ENCODE assay signal across 13 cellular contexts in genomic region chr14:104746951-104747481, GRCh38. TPM values are rescaled to one million over a fixed set of nuclear protein-coding genes. Genes with fewer than 3 reads are reported as not detected.
DNase-seq lines count a peak whose midpoint lies in the region; ATAC-seq, FAIRE-seq and TF ChIP-seq lines count a peak whose summit lies in the region.
"Had no signal": no experiment of that assay in that cellular context is flagged by ENCODE, and none has a peak within 500 bp of the region (broad histone marks: within the 10 kb centered on the region; RNA-seq: fewer than 3 reads in every experiment).

No MANE protein-coding gene starts in this region.

- DNase-seq in NCI-H345 (lab: John Stamatoyannopoulos, UW) = peak; percentile 21
- no peak for DNase-seq in NCI-H345 treated with DMSO at 0.1 percent for 48 hours (lab: John Stamatoyannopoulos, UW; ENCODE audit: unreplicated experiment)
- no peak for DNase-seq in esophagus muscularis mucosa (ENCODE audit: extremely low spot score)
- DNase-seq in mesothelial cell of epicardium (ENCODE audit: low spot score in 2 of 2, unreplicated experiment in 2 of 2) = no peak
- peak in 1 of 2 donors; percentile 84 for DNase-seq in aorta
- DNase-seq in D721Med (ENCODE audit: insufficient read length, low spot score) = no peak
- DNase-seq in posterior vena cava (ENCODE audit: low spot score) = no peak
- DNase-seq: ACHN; activated CD4-positive, CD25-positive, alpha-beta regulatory T cell treated with anti-CD3 and anti-CD28 coated beads, Interleukin-2, amount 50 U/mL, for 72 hours had no signal

- H3K4me1 Mint-ChIP-seq in mesothelial cell of epicardium = peaks cover 19% of the 10 kb centered on the region

- no peak for TF ChIP-seq CTCF in esophagus muscularis mucosa (IDR thresholded peaks at IDR 0.05)
- no peak for TF ChIP-seq CTCF in mesothelial cell of epicardium (IDR thresholded peaks at IDR 0.05; ENCODE audit: unreplicated experiment)
- no peak for TF ChIP-seq CTCF in D721Med (IDR thresholded peaks at IDR 0.05; ENCODE audit: insufficient read depth, missing control alignments)

- no peak for FAIRE-seq in D721Med (lab: Jason Lieb, UNC)

- no peak overlapping the region for H3K4me3 Mint-ChIP-seq in mesothelial cell of epicardium
- H3K4me3 Mint-ChIP-seq: activated naive CD8-positive, alpha-beta T cell treated with anti-CD3 and anti-CD28 coated beads for 36 hours had no signal

- peaks cover 3% of the 10 kb centered on the region for H3K36me3 Mint-ChIP-seq in mesothelial cell of epicardium
- H3K36me3 Mint-ChIP-seq: activated naive CD8-positive, alpha-beta T cell treated with anti-CD3 and anti-CD28 coated beads for 36 hours had no signal

- intact Hi-C loops in esophagus muscularis mucosa (cut with DNase I) = no loop called here
- intact Hi-C loops in aorta (cut with DNase I) = no loop called here
- intact Hi-C loops in posterior vena cava (cut with DNase I) = no loop called here

- no peak for TF ChIP-seq POLR2A in esophagus muscularis mucosa (IDR thresholded peaks at IDR 0.05; ENCODE audit: low read depth)

- no peak for TF ChIP-seq EP300 in esophagus muscularis mucosa (IDR thresholded peaks at IDR 0.05)

- H3K27me3 ChIP-seq in esophagus muscularis mucosa (no peaks in the 10 kb centered on the region), aorta (ENCODE audit: control insufficient read depth in 1 of 2, insufficient read depth in 2 of 2, low read length in 1 of 2) (no peaks in the 10 kb centered on the region)

- H3K9me3 ChIP-seq in esophagus muscularis mucosa = no peaks in the 10 kb centered on the region
- no peaks in the 10 kb centered on the region for H3K9me3 ChIP-seq in aorta (ENCODE audit: control insufficient read depth, low read length)

- 58% methylated on average over 7 of the region's 7 CpGs for WGBS in esophagus muscularis mucosa
- WGBS in aorta, 2 donors = 8 to 11% methylated on average over 7 of the region's 7 CpGs

- H3K4me3 ChIP-seq in esophagus muscularis mucosa (no peak overlapping the region), aorta (ENCODE audit: low read length in 2 of 2) (no peak overlapping the region)

- no peaks in the 10 kb centered on the region for H3K9me3 Mint-ChIP-seq in mesothelial cell of epicardium
- H3K9me3 Mint-ChIP-seq: activated naive CD8-positive, alpha-beta T cell treated with anti-CD3 and anti-CD28 coated beads for 36 hours had no signal

- H3K36me3 ChIP-seq in esophagus muscularis mucosa = peaks cover 0 to 42% (median 12%) of the 10 kb centered on the region in 4 donors
- H3K36me3 ChIP-seq in aorta (ENCODE audit: control insufficient read depth in 1 of 2, insufficient read depth in 2 of 2, low read length in 1 of 2) = no peaks in the 10 kb centered on the region

- H3K27ac Mint-ChIP-seq in mesothelial cell of epicardium = peak overlapping the region; percentile 21
- H3K27ac Mint-ChIP-seq: activated naive CD8-positive, alpha-beta T cell treated with anti-CD3 and anti-CD28 coated beads for 36 hours had no signal

- H3K4me1 ChIP-seq in esophagus muscularis mucosa (peaks cover 3 to 50% (median 38%) of the 10 kb centered on the region in 4 donors), aorta (ENCODE audit: control insufficient read depth in 1 of 2, insufficient read depth in 2 of 2, low read length in 2 of 2) (peaks cover 0 to 3% of the 10 kb centered on the region in 2 donors)

- ATAC-seq in aorta (ENCODE audit: low FRiP score) (peak; percentile 80), HG03460 (IDR thresholded peaks at IDR 0.05; ENCODE audit: unreplicated experiment) (no peak)
- ATAC-seq: Panc1 had no signal

- H3K27me3 Mint-ChIP-seq in mesothelial cell of epicardium (ENCODE audit: low read depth) = no peaks in the 10 kb centered on the region
- H3K27me3 Mint-ChIP-seq: activated naive CD8-positive, alpha-beta T cell treated with anti-CD3 and anti-CD28 coated beads for 36 hours had no signal

- peak overlapping the region; percentile 48 to 70 (median 51) for H3K27ac ChIP-seq in esophagus muscularis mucosa (replicated peaks in 1 of 4)
- peak overlapping the region; percentile 32 to 83 for H3K27ac ChIP-seq in aorta (ENCODE audit: low read depth in 1 of 2, low read length in 2 of 2)
- H3K27ac ChIP-seq: KMS-11 had no signal

RNA-seq across cellular contexts. Expression of gene SIVA1, which starts 5.9 kb away (rescaled TPM):
- total RNA-seq in esophagus muscularis mucosa (100 to 1,000 TPM; 207 to 324 (median 290) TPM), mesothelial cell of epicardium (68.7 to 70.9 TPM (median 70.9 TPM) in 3 replicates), aorta (10 to 100 TPM; 74.3 to 83.0 TPM), posterior vena cava (10 to 100 TPM; 58.3 to 66.1 TPM)
- 100 to 1,000 TPM; 219 to 241 TPM for polyA plus RNA-seq in aorta

RNA-seq across cellular contexts. Expression of gene ADSS1, which starts 23.0 kb away (rescaled TPM):
- total RNA-seq in esophagus muscularis mucosa = 1 to 10 TPM; 4.3 to 7.9 (median 5.7) TPM
- 14.1 to 17.1 TPM (median 14.4 TPM) in 3 replicates for total RNA-seq in mesothelial cell of epicardium
- 10 to 100 TPM; 44.8 to 63.2 TPM for total RNA-seq in aorta
- polyA plus RNA-seq in aorta = 10 to 100 TPM; 25.0 to 80.2 TPM
- 10 to 100 TPM in 1 of 2 donors, 1 to 10 TPM in 1; 8.2 to 10.2 TPM for total RNA-seq in posterior vena cava

RNA-seq across cellular contexts. Expression of gene AKT1, which starts 48.5 kb away (rescaled TPM):
- total RNA-seq in esophagus muscularis mucosa (100 to 1,000 TPM; 162 to 267 (median 187) TPM), mesothelial cell of epicardium (116 to 122 TPM (median 117 TPM) in 3 replicates), aorta (100 to 1,000 TPM; 124 to 154 TPM), posterior vena cava (100 to 1,000 TPM; 115 to 143 TPM)
- polyA plus RNA-seq in aorta = 100 to 1,000 TPM in 1 of 2 donors, 10 to 100 TPM in 1; 93.2 to 118 TPM

RNA-seq across cellular contexts. Expression of gene ZBTB42, which starts 53.9 kb away (rescaled TPM):
- 1 to 10 TPM; 2.5 to 6.4 (median 4.9) TPM for total RNA-seq in esophagus muscularis mucosa
- 5.8 to 6.7 TPM (median 6.2 TPM) in 3 replicates for total RNA-seq in mesothelial cell of epicardium
- 1 to 10 TPM; 4.4 to 4.7 TPM for total RNA-seq in aorta
- 1 to 10 TPM; 1.6 to 1.9 TPM for polyA plus RNA-seq in aorta
- total RNA-seq in posterior vena cava = 1 to 10 TPM; 3.3 to 3.8 TPM

RNA-seq across cellular contexts. Expression of gene INF2, which starts 57.6 kb away (rescaled TPM):
- 100 to 1,000 TPM in 1 of 4 donors, 10 to 100 TPM in 3; 51.5 to 129 (median 66.7) TPM for total RNA-seq in esophagus muscularis mucosa
- total RNA-seq in mesothelial cell of epicardium = 90.2 to 92.8 TPM (median 92.5 TPM) in 3 replicates
- total RNA-seq in aorta = 100 to 1,000 TPM in 1 of 2 donors, 10 to 100 TPM in 1; 84.9 to 102 TPM
- polyA plus RNA-seq in aorta = 100 to 1,000 TPM in 1 of 2 donors, 10 to 100 TPM in 1; 31.9 to 185 TPM
- 10 to 100 TPM; 70.5 to 78.7 TPM for total RNA-seq in posterior vena cava
